In the genomic region with DNA sequence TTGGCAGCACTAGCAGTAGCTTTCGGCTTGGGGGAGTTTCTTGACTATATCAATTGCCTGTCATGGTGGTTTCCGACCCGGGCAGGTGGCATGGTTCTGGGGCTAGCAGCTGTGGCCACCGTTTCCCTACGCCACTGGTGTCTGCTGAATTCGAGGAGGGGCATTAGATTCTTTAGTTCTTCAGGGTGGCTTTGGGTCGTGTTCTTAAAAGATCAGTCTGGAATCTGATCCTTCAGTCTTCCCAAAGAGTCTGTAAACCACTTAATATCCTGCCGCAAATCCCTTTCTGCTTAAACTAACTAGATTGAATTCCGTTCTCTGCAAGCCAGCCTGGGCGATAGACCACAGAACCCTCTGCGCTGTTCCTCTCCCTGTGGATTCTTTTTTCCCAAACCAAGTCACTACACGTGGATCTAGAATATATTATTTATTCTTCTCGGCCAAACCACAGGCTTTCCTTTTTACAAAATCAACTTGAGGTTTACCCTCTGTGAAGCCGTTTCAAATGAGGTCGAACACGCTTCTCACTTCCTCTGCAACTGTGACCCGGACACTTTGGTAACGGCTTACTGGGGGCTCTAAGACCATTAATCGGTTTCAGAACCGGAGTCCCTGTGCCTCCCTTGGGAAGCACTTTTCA, we compare ENCODE assay signal across 8 cellular contexts. TPM values are rescaled to one million over a fixed set of nuclear protein-coding genes. Genes with fewer than 3 reads are reported as not detected.
DNase-seq lines count a peak whose midpoint lies in the region; ATAC-seq, FAIRE-seq and TF ChIP-seq lines count a peak whose summit lies in the region.

No MANE protein-coding gene starts in this region.

- H3K4ac ChIP-seq in H9 (ENCODE audit: low read depth, low read length) = no peak overlapping the region

- no peak overlapping the region for H3K23ac ChIP-seq in H9 (ENCODE audit: insufficient read length, low read depth, low read length)

- H2BK15ac ChIP-seq in H9 (ENCODE audit: low read depth, low read length) = no peak overlapping the region

- H3K9me3 ChIP-seq in A673 (ENCODE audit: low read depth, low read length, poor library complexity, severe bottlenecking) (no peaks in the 10 kb centered on the region), H9 (ENCODE audit: control insufficient read depth, low read depth, low read length) (no peaks in the 10 kb centered on the region), kidney (ENCODE audit: control insufficient read depth in 1 of 2, low read length in 2 of 2) (no peaks in the 10 kb centered on the region), vagina (no peaks in the 10 kb centered on the region)

- peaks cover 18% of the 10 kb centered on the region for H3K27me3 Mint-ChIP-seq in H9 (ENCODE audit: low read depth)
- H3K27me3 Mint-ChIP-seq in activated naive CD8-positive, alpha-beta T cell treated with anti-CD3 and anti-CD28 coated beads for 36 hours = peaks cover 18% of the 10 kb centered on the region

- no peak overlapping the region for H3K18ac ChIP-seq in H9 (ENCODE audit: insufficient read length, low read depth, low read length)

- H2AFZ ChIP-seq in H9 (ENCODE audit: low read length) = no peak overlapping the region

- H3K56ac ChIP-seq in H9 (ENCODE audit: insufficient read length, low read depth, low read length) = no peak overlapping the region

- no peak for FAIRE-seq in kidney (lab: Jason Lieb, UNC)

- H3K4me2 ChIP-seq in H9 (ENCODE audit: insufficient read depth, insufficient read length, low read length) = peak overlapping the region; percentile 24

- H4K20me1 ChIP-seq in H9 (ENCODE audit: control insufficient read depth, insufficient read depth, insufficient read length) = no peaks in the 10 kb centered on the region

- H3K27ac Mint-ChIP-seq in H9 = no peak overlapping the region
- peak overlapping the region; percentile 84 for H3K27ac Mint-ChIP-seq in activated naive CD8-positive, alpha-beta T cell treated with anti-CD3 and anti-CD28 coated beads for 36 hours

- H3K4me3 ChIP-seq in A673 (ENCODE audit: low read depth, low read length, poor library complexity, severe bottlenecking) (peak overlapping the region; percentile 45), kidney (ENCODE audit: low read length in 2 of 2) (peak overlapping the region; percentile 74 to 78), vagina (peak overlapping the region; percentile 49 to 53)

- no peak overlapping the region for H2BK12ac ChIP-seq in H9 (ENCODE audit: insufficient read length, low read depth, low read length)

- H3K36me3 ChIP-seq in A673 (ENCODE audit: insufficient read depth, low read length, poor library complexity, severe bottlenecking) = no peaks in the 10 kb centered on the region
- no peaks in the 10 kb centered on the region for H3K36me3 ChIP-seq in kidney (ENCODE audit: control insufficient read depth in 1 of 2, insufficient read depth in 2 of 2, low read length in 2 of 2)
- H3K36me3 ChIP-seq in vagina = no peaks in the 10 kb centered on the region

- BruUV-seq in A673 (replicated peaks; lab: Mats Ljungman, UMichigan) = no TSS peak

- H3K23me2 ChIP-seq in H9 (ENCODE audit: insufficient read length, low read depth, low read length, poor library complexity, severe bottlenecking) = peaks cover 5% of the 10 kb centered on the region

- H2BK5ac ChIP-seq in H9 (ENCODE audit: insufficient read length, low read length) = no peak overlapping the region

- no peak overlapping the region for H2BK20ac ChIP-seq in H9 (ENCODE audit: low read depth, low read length, poor library complexity, severe bottlenecking)

- H3K79me2 ChIP-seq in H9 (ENCODE audit: insufficient read depth, low read length) = no peaks in the 10 kb centered on the region

- H3K9ac ChIP-seq in H9 (ENCODE audit: extremely low read depth, insufficient read length, low read length) (no peak overlapping the region), kidney (ENCODE audit: low read length in 2 of 2) (peak overlapping the region in 1 of 2 donors; percentile 15)

- no peak for ATAC-seq in GM21619 (IDR thresholded peaks at IDR 0.05; ENCODE audit: unreplicated experiment)

- CTCF ChIA-PET in A673 (lab: Charles Lee) = no interaction called here

- H2AK5ac ChIP-seq in H9 (ENCODE audit: insufficient read length, low read length) = no peak overlapping the region

- H3K27me3 ChIP-seq in A673 (replicated peaks; ENCODE audit: insufficient read depth, low read depth, low read length, poor library complexity) (peaks cover 1% of the 10 kb centered on the region), H9 (ENCODE audit: insufficient read depth, low read length) (no peaks in the 10 kb centered on the region), vagina (no peaks in the 10 kb centered on the region)

- no peak overlapping the region for H3K14ac ChIP-seq in H9 (ENCODE audit: insufficient read depth, low read length)

- H4K8ac ChIP-seq in H9 (replicated peaks; ENCODE audit: insufficient read length, low read depth, low read length) = no peak overlapping the region

- H3K9me3 Mint-ChIP-seq in H9 = peaks cover 2 to 8% of the 10 kb centered on the region in 2 experiments; a peak in 3 of 5 replicates
- no peaks in the 10 kb centered on the region for H3K9me3 Mint-ChIP-seq in activated naive CD8-positive, alpha-beta T cell treated with anti-CD3 and anti-CD28 coated beads for 36 hours

- no peak overlapping the region for H4K5ac ChIP-seq in H9 (ENCODE audit: insufficient read length, low read depth, low read length)

- H3T11ph ChIP-seq in H9 (ENCODE audit: low read length) = no peak overlapping the region

- no CpG with 5 or more reads among the region's 20 CpGs for WGBS in H9 (ENCODE audit: extremely low coverage, insufficient read length, low lambda C conversion rate)

- H3K4me1 ChIP-seq in A673 (ENCODE audit: insufficient read depth, low read length, poor library complexity, severe bottlenecking) (no peaks in the 10 kb centered on the region), H9 (ENCODE audit: insufficient read depth, low read length) (no peaks in the 10 kb centered on the region), kidney (ENCODE audit: control insufficient read depth in 1 of 2, insufficient read depth in 1 of 2, low read depth in 1 of 2, low read length in 2 of 2) (no peaks in the 10 kb centered on the region), vagina (peaks cover 8% of the 10 kb centered on the region)

- H3K27ac ChIP-seq in A673 (ENCODE audit: low read depth, low read length, poor library complexity, severe bottlenecking) (no peak overlapping the region), H9 (ENCODE audit: insufficient read length, low read depth, low read length) (no peak overlapping the region), kidney (ENCODE audit: low read depth in 2 of 2, low read length in 2 of 2) (peak overlapping the region in 1 of 2 donors; percentile 17), vagina (peak overlapping the region; percentile 26)

- POLR2A ChIA-PET in A673 (lab: Charles Lee; ENCODE audit: low non-redundant PET) = no interaction called here

- DNase-seq in A673 (ENCODE audit: low spot score) (no peak), H9 (no peak), kidney (no peak), vagina (ENCODE audit: extremely low spot score in 2 of 2) (no peak), NCI-H2081 treated with DMSO at 0.1 percent for 48 hours (lab: John Stamatoyannopoulos, UW) (no peak), medulla oblongata (ENCODE audit: extremely low spot score) (no peak)
- no peak for DNase-seq in activated naive CD8-positive, alpha-beta T cell treated with anti-CD3 and anti-CD28 coated beads for 36 hours

- no peaks in the 10 kb centered on the region for H3K79me1 ChIP-seq in H9 (ENCODE audit: insufficient read depth, low read depth, low read length, poor library complexity, severe bottlenecking)

- TF ChIP-seq POLR2A in vagina (IDR thresholded peaks at IDR 0.05) = no peak

- H3K4me1 Mint-ChIP-seq in H9 = peaks cover 12% of the 10 kb centered on the region in 2 experiments
- peaks cover 4% of the 10 kb centered on the region for H3K4me1 Mint-ChIP-seq in activated naive CD8-positive, alpha-beta T cell treated with anti-CD3 and anti-CD28 coated beads for 36 hours

- H3K36me3 Mint-ChIP-seq in H9 (ENCODE audit: insufficient read depth in 1 of 3, low read depth in 3 of 3) = peaks cover 0 to 5% (median 0%) of the 10 kb centered on the region in 3 experiments; a peak in 2 of 7 replicates
- peaks cover 2% of the 10 kb centered on the region for H3K36me3 Mint-ChIP-seq in activated naive CD8-positive, alpha-beta T cell treated with anti-CD3 and anti-CD28 coated beads for 36 hours

- no peak overlapping the region for H2BK120ac ChIP-seq in H9 (ENCODE audit: low read depth, low read length, poor library complexity, severe bottlenecking)

- TF ChIP-seq CTCF in A673 (conservative IDR thresholded peaks at IDR 0.05; ENCODE audit: low read depth, low read length) = no peak
- no peak for TF ChIP-seq CTCF in H9 (conservative IDR thresholded peaks at IDR 0.05)
- TF ChIP-seq CTCF in kidney (IDR thresholded peaks at IDR 0.05; ENCODE audit: borderline replicate concordance, extremely low read depth, insufficient read depth) = no peak
- TF ChIP-seq CTCF in vagina (IDR thresholded peaks at IDR 0.05) = no peak

- peak overlapping the region in 1 of 2 experiments; percentile 75; a peak in 1 of 5 replicates for H3K4me3 Mint-ChIP-seq in H9
- H3K4me3 Mint-ChIP-seq in activated naive CD8-positive, alpha-beta T cell treated with anti-CD3 and anti-CD28 coated beads for 36 hours = peak overlapping the region; percentile 82

- intact Hi-C loops in A673 (cut with micrococcal nuclease; ENCODE audit: unreplicated experiment) (no loop called here), kidney (cut with DNase I) (no loop called here), vagina (cut with DNase I) (no loop called here)

- no peak overlapping the region for H4K91ac ChIP-seq in H9 (ENCODE audit: insufficient read length, low read depth, low read length)

RNA-seq across cellular contexts. Expression of a gene that starts 55.4 kb away (rescaled TPM):
- total RNA-seq in A673 (2021) = 0.49 and 0.50 TPM in 2 replicates
- 0.04 TPM in 1 of 2 replicates, not detected in the other for total RNA-seq in H9 (2021)
- total RNA-seq in activated naive CD8-positive, alpha-beta T cell treated with anti-CD3 and anti-CD28 coated beads for 36 hours = not detected
- total RNA-seq in kidney = 58.5 TPM
- polyA plus RNA-seq in kidney (ENCODE audit: insufficient read depth, low read depth, low replicate concordance) = 18.0 TPM
- total RNA-seq in vagina = 9.8 TPM
